35 cellular contexts compared by ENCODE assay signal in the genomic region with DNA sequence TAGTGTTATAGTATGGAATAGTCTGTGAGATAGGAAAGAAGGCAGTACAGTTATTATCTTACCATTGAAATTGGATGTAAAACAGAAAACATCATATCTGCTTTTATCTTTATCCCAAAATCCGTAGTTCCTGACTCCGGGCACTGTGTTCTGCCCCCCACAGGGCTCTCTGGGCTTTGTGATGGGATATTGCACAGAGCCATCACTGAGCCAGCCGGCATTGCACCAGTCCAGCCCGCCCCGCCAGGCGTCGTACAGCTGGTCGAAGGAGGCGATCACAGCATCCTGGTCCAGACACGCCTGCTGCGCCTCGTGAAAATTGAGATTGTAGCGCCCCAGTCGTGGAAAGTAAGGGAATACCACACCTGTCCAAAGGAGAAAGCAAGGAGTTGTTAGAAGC.
"Had no signal": no experiment of that assay in that cellular context is flagged by ENCODE, and none has a peak within 500 bp of the region (broad histone marks: within the 10 kb centered on the region; RNA-seq: fewer than 3 reads in every experiment).

No MANE protein-coding gene starts in this region.

- ATAC-seq: activated CD4-positive, alpha-beta T cell treated with anti-CD3 and anti-CD28 coated beads for 36 hours; activated CD8-positive, alpha-beta memory T cell treated with anti-CD3 and anti-CD28 coated beads, Interleukin-2, amount 10 ng/mL, durations not matched to agents 7 days and 5 days; activated CD8-positive, alpha-beta T cell treated with anti-CD3 and anti-CD28 coated beads, Interleukin-2, amount 10 ng/mL, durations not matched to agents 7 days and 5 days; activated naive CD4-positive, alpha-beta T cell treated with anti-CD3 and anti-CD28 coated beads, Interleukin-2, amount 50 U/mL, for 72 hours; foreskin keratinocyte; gastrocnemius medialis; heart left ventricle; T-helper 17 cell had no signal

- H3K27me3 ChIP-seq: ascending aorta, breast epithelium, cardiac muscle cell, colonic mucosa, foreskin keratinocyte, gastrocnemius medialis, heart left ventricle had no signal

- H3K4me3 Mint-ChIP-seq: activated CD4-positive, alpha-beta memory T cell treated with anti-CD3 and anti-CD28 coated beads for 36 hours; activated CD4-positive, alpha-beta T cell treated with anti-CD3 and anti-CD28 coated beads for 36 hours; activated CD4-positive, alpha-beta T cell treated with anti-CD3 and anti-CD28 coated beads, Interleukin-2, amount 10 ng/mL, durations not matched to agents 24 days and 14 days; activated CD8-positive, alpha-beta memory T cell treated with anti-CD3 and anti-CD28 coated beads, Interleukin-2, amount 10 ng/mL, durations not matched to agents 7 days and 5 days; activated CD8-positive, alpha-beta T cell treated with anti-CD3 and anti-CD28 coated beads, Interleukin-2, amount 10 ng/mL, durations not matched to agents 7 days and 5 days; activated naive CD4-positive, alpha-beta T cell treated with anti-CD3 and anti-CD28 coated beads, Interleukin-2, amount 10 ng/mL, durations not matched to agents 7 days and 5 days; activated naive CD8-positive, alpha-beta T cell treated with anti-CD3 and anti-CD28 coated beads, Interleukin-2, amount 10 ng/mL, durations not matched to agents 7 days and 5 days; activated T-helper 1 cell treated with anti-CD3 and anti-CD28 coated beads, Interleukin-12 subunit alpha, Interleukin-12 subunit beta, Interleukin-2, Interleukin-4 antibody, amounts not matched to agents 30 ng/mL and 10 ng/mL and 1 ng/mL, durations not matched to agents 14 hours and 24 hours and 36 hours; brain; T-helper 17 cell; T-helper 2 cell treated with Interferon-gamma antibody and Interleukin-4, amounts not matched to agents 5 μg/mL and 100 μg/mL, for 36 hours had no signal

- H3K4me1 Mint-ChIP-seq: activated CD4-positive, alpha-beta T cell treated with anti-CD3 and anti-CD28 coated beads for 36 hours; activated CD4-positive, alpha-beta T cell treated with anti-CD3 and anti-CD28 coated beads, Interleukin-2, amount 10 ng/mL, durations not matched to agents 24 days and 14 days; activated CD8-positive, alpha-beta memory T cell treated with anti-CD3 and anti-CD28 coated beads, Interleukin-2, amount 10 ng/mL, durations not matched to agents 7 days and 5 days; activated naive CD4-positive, alpha-beta T cell treated with anti-CD3 and anti-CD28 coated beads, Interleukin-2, amount 10 ng/mL, durations not matched to agents 7 days and 5 days; activated naive CD8-positive, alpha-beta T cell treated with anti-CD3 and anti-CD28 coated beads, Interleukin-2, amount 10 ng/mL, durations not matched to agents 7 days and 5 days had no signal

- FAIRE-seq: endometrium, endothelial cell of umbilical vein had no signal

- H3K4me3 ChIP-seq: ascending aorta, breast epithelium, cardiac muscle cell, colonic mucosa, gastrocnemius medialis, heart left ventricle had no signal

- H3K36me3 Mint-ChIP-seq: activated CD4-positive, alpha-beta memory T cell treated with anti-CD3 and anti-CD28 coated beads for 36 hours; activated CD8-positive, alpha-beta memory T cell treated with anti-CD3 and anti-CD28 coated beads, Interleukin-2, amount 10 ng/mL, durations not matched to agents 7 days and 5 days; activated naive CD4-positive, alpha-beta T cell treated with anti-CD3 and anti-CD28 coated beads, Interleukin-2, amount 10 ng/mL, durations not matched to agents 7 days and 5 days; activated naive CD4-positive, alpha-beta T cell treated with anti-CD3 and anti-CD28 coated beads, Interleukin-2, amount 50 U/mL, for 72 hours; activated naive CD8-positive, alpha-beta T cell treated with anti-CD3 and anti-CD28 coated beads, Interleukin-2, amount 10 ng/mL, durations not matched to agents 7 days and 5 days; brain had no signal

- H3K27ac ChIP-seq: ascending aorta, breast epithelium, cardiac muscle cell, colonic mucosa, epithelial cell of prostate, foreskin keratinocyte, gastrocnemius medialis, heart left ventricle had no signal

- H3K9me3 ChIP-seq: ascending aorta, breast epithelium, colonic mucosa, gastrocnemius medialis, heart left ventricle had no signal

- DNase-seq: activated CD4-positive, alpha-beta memory T cell treated with anti-CD3 and anti-CD28 coated beads for 36 hours; activated CD4-positive, alpha-beta T cell treated with anti-CD3 and anti-CD28 coated beads for 36 hours; activated CD4-positive, alpha-beta T cell treated with anti-CD3 and anti-CD28 coated beads, Interleukin-2, amount 10 ng/mL, durations not matched to agents 24 days and 14 days; activated CD4-positive, CD25-positive, alpha-beta regulatory T cell; activated CD4-positive, CD25-positive, alpha-beta regulatory T cell treated with anti-CD3 and anti-CD28 coated beads, Interleukin-2, amount 50 U/mL, for 72 hours; activated CD8-positive, alpha-beta memory T cell treated with anti-CD3 and anti-CD28 coated beads, Interleukin-2, amount 10 ng/mL, durations not matched to agents 7 days and 5 days; activated CD8-positive, alpha-beta memory T cell treated with anti-CD3 and anti-CD28 coated beads, Interleukin-2, amount 50 U/mL, for 4 hours; activated CD8-positive, alpha-beta T cell treated with anti-CD3 and anti-CD28 coated beads, Interleukin-2, amount 10 ng/mL, durations not matched to agents 7 days and 5 days; activated effector memory CD4-positive, alpha-beta T cell treated with anti-CD3 and anti-CD28 coated beads, Interleukin-2, amount 50 U/mL, for 16 hours; activated naive CD4-positive, alpha-beta T cell treated with anti-CD3 and anti-CD28 coated beads, Interleukin-2, amount 10 ng/mL, durations not matched to agents 7 days and 5 days; activated naive CD8-positive, alpha-beta T cell treated with anti-CD3 and anti-CD28 coated beads, Interleukin-2, amount 10 ng/mL, durations not matched to agents 7 days and 5 days; activated T-cell treated with anti-CD3 and anti-CD28 coated beads, Interleukin-2, amount 50 U/mL, for 1 hour; activated T-cell treated with anti-CD3 and anti-CD28 coated beads, Interleukin-2, amount 50 U/mL, for 48 hours; central memory CD4-positive, alpha-beta T cell; cerebellar nuclear complex; colonic mucosa; effector CD8-positive, alpha-beta T cell; foreskin keratinocyte; gastrocnemius medialis; glutamatergic neuron; heart left ventricle; T-helper 1 cell; T-helper 17 cell; T1000 had no signal

- H3K27ac Mint-ChIP-seq: activated CD4-positive, alpha-beta memory T cell treated with anti-CD3 and anti-CD28 coated beads for 36 hours; activated CD4-positive, alpha-beta T cell treated with anti-CD3 and anti-CD28 coated beads for 36 hours; activated CD4-positive, alpha-beta T cell treated with anti-CD3 and anti-CD28 coated beads, Interleukin-2, amount 10 ng/mL, durations not matched to agents 24 days and 14 days; activated CD8-positive, alpha-beta memory T cell treated with anti-CD3 and anti-CD28 coated beads, Interleukin-2, amount 10 ng/mL, durations not matched to agents 7 days and 5 days; activated CD8-positive, alpha-beta T cell treated with anti-CD3 and anti-CD28 coated beads, Interleukin-2, amount 10 ng/mL, durations not matched to agents 7 days and 5 days; activated naive CD4-positive, alpha-beta T cell treated with anti-CD3 and anti-CD28 coated beads, Interleukin-2, amount 10 ng/mL, durations not matched to agents 7 days and 5 days; activated naive CD4-positive, alpha-beta T cell treated with anti-CD3 and anti-CD28 coated beads, Interleukin-2, amount 50 U/mL, for 72 hours; activated naive CD8-positive, alpha-beta T cell treated with anti-CD3 and anti-CD28 coated beads, Interleukin-2, amount 10 ng/mL, durations not matched to agents 7 days and 5 days; activated T-helper 1 cell treated with anti-CD3 and anti-CD28 coated beads, Interleukin-12 subunit alpha, Interleukin-12 subunit beta, Interleukin-2, Interleukin-4 antibody, amounts not matched to agents 30 ng/mL and 10 ng/mL and 1 ng/mL, durations not matched to agents 14 hours and 24 hours and 36 hours; activated T-helper 2 cell treated with anti-CD3 and anti-CD28 coated beads, Interferon-gamma antibody, Interleukin-2, Interleukin-4, amounts not matched to agents 10 μg/mL and 5 μg/mL and 100 μg/mL, durations not matched to agents 14 hours and 24 hours and 36 hours; T-helper 17 cell; T-helper 2 cell treated with Interferon-gamma antibody and Interleukin-4, amounts not matched to agents 5 μg/mL and 100 μg/mL, for 36 hours had no signal

- H3K36me3 ChIP-seq: ascending aorta, breast epithelium, cardiac muscle cell, colonic mucosa, gastrocnemius medialis, heart left ventricle had no signal

- H3K4me1 ChIP-seq: ascending aorta, breast epithelium, colonic mucosa, foreskin keratinocyte, gastrocnemius medialis, heart left ventricle had no signal

- H3K9me3 Mint-ChIP-seq: activated CD4-positive, alpha-beta memory T cell treated with anti-CD3 and anti-CD28 coated beads for 36 hours; activated CD4-positive, alpha-beta T cell treated with anti-CD3 and anti-CD28 coated beads, Interleukin-2, amount 10 ng/mL, durations not matched to agents 24 days and 14 days; activated naive CD4-positive, alpha-beta T cell treated with anti-CD3 and anti-CD28 coated beads, Interleukin-2, amount 10 ng/mL, durations not matched to agents 7 days and 5 days; activated naive CD4-positive, alpha-beta T cell treated with anti-CD3 and anti-CD28 coated beads, Interleukin-2, amount 50 U/mL, for 72 hours; activated naive CD8-positive, alpha-beta T cell treated with anti-CD3 and anti-CD28 coated beads, Interleukin-2, amount 10 ng/mL, durations not matched to agents 7 days and 5 days; activated T-helper 1 cell treated with anti-CD3 and anti-CD28 coated beads, Interleukin-12 subunit alpha, Interleukin-12 subunit beta, Interleukin-2, Interleukin-4 antibody, amounts not matched to agents 30 ng/mL and 10 ng/mL and 1 ng/mL, durations not matched to agents 14 hours and 24 hours and 36 hours; activated T-helper 2 cell treated with anti-CD3 and anti-CD28 coated beads, Interferon-gamma antibody, Interleukin-2, Interleukin-4, amounts not matched to agents 10 μg/mL and 5 μg/mL and 100 μg/mL, durations not matched to agents 14 hours and 24 hours and 36 hours; brain; T-helper 2 cell treated with Interferon-gamma antibody and Interleukin-4, amounts not matched to agents 5 μg/mL and 100 μg/mL, for 36 hours had no signal

- H3K27me3 Mint-ChIP-seq: activated CD4-positive, alpha-beta memory T cell treated with anti-CD3 and anti-CD28 coated beads for 36 hours; activated CD4-positive, alpha-beta T cell treated with anti-CD3 and anti-CD28 coated beads, Interleukin-2, amount 10 ng/mL, durations not matched to agents 24 days and 14 days; activated CD8-positive, alpha-beta memory T cell treated with anti-CD3 and anti-CD28 coated beads, Interleukin-2, amount 10 ng/mL, durations not matched to agents 7 days and 5 days; activated naive CD4-positive, alpha-beta T cell treated with anti-CD3 and anti-CD28 coated beads, Interleukin-2, amount 10 ng/mL, durations not matched to agents 7 days and 5 days; activated naive CD8-positive, alpha-beta T cell treated with anti-CD3 and anti-CD28 coated beads, Interleukin-2, amount 10 ng/mL, durations not matched to agents 7 days and 5 days; brain had no signal
